37 cellular contexts compared by ENCODE assay signal in the genomic region with DNA sequence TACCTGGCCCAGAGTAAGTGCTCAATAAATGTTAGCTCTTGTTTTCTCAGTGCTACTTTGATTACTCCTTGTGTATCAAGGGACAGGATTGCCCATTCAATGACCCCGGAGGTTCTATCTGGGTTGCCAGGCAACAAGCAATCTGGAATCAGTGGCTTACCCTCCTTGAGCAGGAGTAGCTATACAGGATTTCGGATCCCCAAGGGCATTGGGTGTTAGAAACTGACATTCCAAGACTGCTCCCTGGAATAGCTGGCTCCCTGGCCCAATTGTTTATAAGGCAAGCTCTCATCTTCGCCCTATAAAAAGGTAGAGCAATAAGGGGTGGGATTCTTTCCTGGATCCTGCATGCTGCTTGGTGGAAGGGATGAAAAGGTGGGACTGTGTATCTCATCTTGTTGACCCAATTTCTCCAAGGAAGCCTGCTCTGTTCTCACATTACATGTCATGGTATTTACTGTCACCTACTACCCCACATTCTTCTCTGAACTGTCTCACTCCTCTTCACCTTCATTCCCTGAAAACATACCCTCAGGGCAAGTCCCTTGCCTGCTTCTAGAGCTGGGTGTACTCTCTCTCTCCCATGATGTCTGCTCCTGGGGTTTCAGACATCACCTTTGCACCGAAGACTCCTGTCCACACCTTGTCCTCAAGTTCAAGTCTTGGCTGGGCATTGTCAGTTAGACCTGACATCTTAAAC. TPM values are rescaled to one million over a fixed set of nuclear protein-coding genes. Genes with fewer than 3 reads are reported as not detected.
"Had no signal": no experiment of that assay in that cellular context is flagged by ENCODE, and none has a peak within 500 bp of the region (broad histone marks: within the 10 kb centered on the region; RNA-seq: fewer than 3 reads in every experiment).

No MANE protein-coding gene starts in this region.

- ATAC-seq: activated CD4-positive, CD25-positive, alpha-beta regulatory T cell treated with anti-CD3 and anti-CD28 coated beads, Interleukin-2, amount 50 U/mL, for 24 hours; activated CD8-positive, alpha-beta T cell treated with anti-CD3 and anti-CD28 coated beads for 36 hours; activated T-cell treated with anti-CD3 and anti-CD28 coated beads, Interleukin-2, amount 50 U/mL, for 4 hours; activated T-helper 17 cell treated with anti-CD3 and anti-CD28 coated beads, Interleukin-2, amount 50 U/mL, for 72 hours; esophagus mucosa; foreskin keratinocyte; gastrocnemius medialis; heart left ventricle; T-helper 17 cell had no signal

- H3K4me3 ChIP-seq: coronary artery, dorsolateral prefrontal cortex, gastrocnemius medialis, heart left ventricle had no signal

- FAIRE-seq: astrocyte, bronchial epithelial cell had no signal

- H3K9me3 ChIP-seq: gastrocnemius medialis, heart left ventricle had no signal

- H3K36me3 ChIP-seq: brain microvascular endothelial cell, gastrocnemius medialis, heart left ventricle, WERI-Rb-1 had no signal

- H3K9me3 Mint-ChIP-seq: activated B cell treated with CpG ODN at 0.5 μM for 24 hours; activated CD8-positive, alpha-beta T cell treated with anti-CD3 and anti-CD28 coated beads for 36 hours; activated T-cell treated with anti-CD3 and anti-CD28 coated beads, Interleukin-2, amount 50 U/mL, for 4 hours; activated T-helper 17 cell treated with anti-CD3 and anti-CD28 coated beads, Interleukin-2, amount 50 U/mL, for 72 hours; central memory CD8-positive, alpha-beta T cell; dendritic cell treated with granulocyte-macrophage colony-stimulating factor and Interleukin-4, amounts not matched to agents 40 ng/mL and 50 ng/mL, for 4 days; endodermal cell; T-helper 2 cell treated with Interferon-gamma antibody and Interleukin-4, amounts not matched to agents 5 μg/mL and 100 μg/mL, for 36 hours had no signal

- H3K36me3 Mint-ChIP-seq: activated naive CD8-positive, alpha-beta T cell had no signal

- DNase-seq: activated B cell treated with CpG ODN at 0.5 μM for 24 hours; activated CD4-positive, alpha-beta T cell treated with anti-CD3 and anti-CD28 coated beads for 48 hours; activated CD4-positive, alpha-beta T cell treated with anti-CD3 and anti-CD28 coated beads, Interleukin-2, amount 50 U/mL, for 1 hour; activated CD4-positive, alpha-beta T cell treated with anti-CD3 and anti-CD28 coated beads, Interleukin-2, amount 50 U/mL, for 48 hours; activated CD8-positive, alpha-beta memory T cell treated with anti-CD3 and anti-CD28 coated beads for 24 hours; activated CD8-positive, alpha-beta T cell treated with anti-CD3 and anti-CD28 coated beads for 36 hours; activated effector memory CD4-positive, alpha-beta T cell treated with Interleukin-2 at 50 U/mL for 16 hours; activated gamma-delta T cell treated with Interleukin-2 at 50 U/mL for 16 hours; activated naive CD4-positive, alpha-beta T cell treated with anti-CD3 and anti-CD28 coated beads, Interleukin-2, amount 50 U/mL, for 16 hours; activated naive CD4-positive, alpha-beta T cell treated with Interleukin-2 at 50 U/mL for 16 hours; activated T-cell treated with anti-CD3 and anti-CD28 coated beads, Interleukin-2, amount 50 U/mL, for 4 hours; amniotic stem cell; anterior cingulate cortex; brain microvascular endothelial cell; dorsolateral prefrontal cortex; effector memory CD4-positive, alpha-beta T cell; endodermal cell; foreskin keratinocyte; gastrocnemius medialis; glutamatergic neuron; heart left ventricle; T-helper 17 cell; T1000; WERI-Rb-1 had no signal

- H3K27me3 ChIP-seq: brain microvascular endothelial cell, foreskin keratinocyte, gastrocnemius medialis, heart left ventricle had no signal

- H3K27ac ChIP-seq: brain microvascular endothelial cell, coronary artery, dorsolateral prefrontal cortex, foreskin keratinocyte, gastrocnemius medialis, heart left ventricle, WERI-Rb-1 had no signal

- H3K4me1 Mint-ChIP-seq: activated B cell treated with CpG ODN at 0.5 μM for 24 hours; activated T-helper 17 cell treated with anti-CD3 and anti-CD28 coated beads, Interleukin-2, amount 50 U/mL, for 72 hours; central memory CD8-positive, alpha-beta T cell; endodermal cell; T-helper 17 cell had no signal

- H3K4me1 ChIP-seq: foreskin keratinocyte, gastrocnemius medialis, heart left ventricle had no signal

- H3K4me3 Mint-ChIP-seq: activated B cell treated with CpG ODN at 0.5 μM for 24 hours; activated CD8-positive, alpha-beta T cell treated with anti-CD3 and anti-CD28 coated beads for 36 hours; activated naive CD8-positive, alpha-beta T cell; activated T-cell treated with anti-CD3 and anti-CD28 coated beads, Interleukin-2, amount 50 U/mL, for 4 hours; activated T-helper 17 cell treated with anti-CD3 and anti-CD28 coated beads, Interleukin-2, amount 50 U/mL, for 72 hours; central memory CD8-positive, alpha-beta T cell; dendritic cell treated with granulocyte-macrophage colony-stimulating factor and Interleukin-4, amounts not matched to agents 40 ng/mL and 50 ng/mL, for 4 days; endodermal cell; T-helper 17 cell; T-helper 2 cell treated with Interferon-gamma antibody and Interleukin-4, amounts not matched to agents 5 μg/mL and 100 μg/mL, for 36 hours had no signal

- H3K27ac Mint-ChIP-seq: activated B cell treated with CpG ODN at 0.5 μM for 24 hours; activated CD8-positive, alpha-beta T cell treated with anti-CD3 and anti-CD28 coated beads for 36 hours; activated naive CD8-positive, alpha-beta T cell; activated T-helper 17 cell treated with anti-CD3 and anti-CD28 coated beads, Interleukin-2, amount 50 U/mL, for 72 hours; dendritic cell treated with granulocyte-macrophage colony-stimulating factor and Interleukin-4, amounts not matched to agents 40 ng/mL and 50 ng/mL, for 4 days; endodermal cell; T-helper 17 cell; T-helper 2 cell treated with Interferon-gamma antibody and Interleukin-4, amounts not matched to agents 5 μg/mL and 100 μg/mL, for 36 hours had no signal

RNA-seq across cellular contexts. Expression of a gene that starts 26.4 kb away (rescaled TPM):
- total RNA-seq: activated B cell treated with CpG ODN at 0.5 μM for 24 hours; activated CD8-positive, alpha-beta T cell treated with anti-CD3 and anti-CD28 coated beads for 36 hours; activated T-cell treated with anti-CD3 and anti-CD28 coated beads, Interleukin-2, amount 50 U/mL, for 4 hours; activated T-helper 17 cell treated with anti-CD3 and anti-CD28 coated beads, Interleukin-2, amount 50 U/mL, for 72 hours; astrocyte; bronchial epithelial cell; cerebellum; endodermal cell; epithelial cell of proximal tubule; esophagus mucosa; foreskin keratinocyte; gastrocnemius medialis; T-helper 17 cell had no signal
- polyA plus RNA-seq: adipose tissue, foreskin keratinocyte had no signal
